In the genomic region with DNA sequence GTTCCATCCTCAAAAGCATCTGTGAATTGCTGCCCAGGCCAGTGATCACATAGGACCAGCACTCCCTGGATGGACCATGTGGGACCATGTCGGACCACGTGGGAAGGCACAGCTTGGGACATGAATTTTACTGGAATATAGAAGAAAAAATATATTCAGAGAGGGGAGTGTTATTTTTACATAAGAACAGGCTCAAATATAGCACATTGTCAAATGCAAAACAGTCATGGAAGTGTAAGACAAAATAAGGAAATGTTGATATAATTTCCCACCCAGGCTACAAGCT, we compare ENCODE assay signal across 8 cellular contexts.
"Had no signal": no experiment of that assay in that cellular context is flagged by ENCODE, and none has a peak within 500 bp of the region (broad histone marks: within the 10 kb centered on the region; RNA-seq: fewer than 3 reads in every experiment).

No MANE protein-coding gene starts in this region.

- H3K4me3 ChIP-seq: GM12878 had no signal

- FAIRE-seq: G401.6, GM12878, GM12891, GM12892, GM18507, GM19239 had no signal

- DNase-seq: GDM1, GF-D8 had no signal

- ATAC-seq: GM12878 had no signal
